Comparison of ENCODE assay signal across 7 cellular contexts in the genomic region with DNA sequence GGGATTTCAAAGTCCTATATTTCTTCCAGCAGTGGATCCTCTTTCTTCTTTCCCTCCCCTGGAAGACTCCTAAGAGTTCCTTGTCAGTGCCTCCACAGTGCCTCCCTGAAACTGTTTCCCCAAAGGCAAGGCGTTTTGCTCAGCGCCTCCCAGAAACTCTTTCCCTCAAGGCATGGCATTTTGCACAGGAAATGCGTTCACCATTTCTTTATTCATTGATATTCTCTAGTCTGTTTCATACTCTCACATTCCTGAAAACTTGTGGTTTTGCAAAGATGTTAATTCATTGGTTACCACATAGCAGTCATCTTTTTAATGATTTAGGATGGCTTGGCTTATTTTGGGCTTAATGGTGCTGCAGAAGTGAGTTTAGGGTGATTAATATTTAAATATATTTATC.
"Had no signal": no experiment of that assay in that cellular context is flagged by ENCODE, and none has a peak within 500 bp of the region (broad histone marks: within the 10 kb centered on the region; RNA-seq: fewer than 3 reads in every experiment).

No MANE protein-coding gene starts in this region.

- H3K9me3 Mint-ChIP-seq: GM23338, H9, IgD-negative memory B cell had no signal

- ATAC-seq: GM23338, HepG2 had no signal

- H3K27ac ChIP-seq: HL-60 had no signal

- H3K36me3 Mint-ChIP-seq: IgD-negative memory B cell had no signal

- DNase-seq: H9, HCEC 1CT had no signal

- H3K4me3 Mint-ChIP-seq: GM23338, H9, IgD-negative memory B cell had no signal

- H3K4me3 ChIP-seq: GM23338 had no signal

- H3K4me1 Mint-ChIP-seq: GM23338, H9, IgD-negative memory B cell had no signal

- FAIRE-seq: H1, HepG2 had no signal

- H2AFZ ChIP-seq: GM23338 had no signal

- H3K27ac Mint-ChIP-seq: GM23338, H9, IgD-negative memory B cell had no signal

- H3K4me2 ChIP-seq: GM23338 had no signal
